In genomic region chr12:101939856-101940265, GRCh38 we compare ENCODE assay signal across 8 cellular contexts.
DNase-seq lines count a peak whose midpoint lies in the region; ATAC-seq and TF ChIP-seq lines count a peak whose summit lies in the region.

No MANE protein-coding gene starts in this region.

- ATAC-seq in RWPE2 (ENCODE audit: low read depth) (peak; percentile 29; the same call in 1 of the 3 replicates), Right ventricle myocardium superior (ENCODE audit: poor library complexity) (peak; percentile 71), GM21717 (IDR thresholded peaks at IDR 0.05; ENCODE audit: unreplicated experiment) (no peak)

- H3K27me3 ChIP-seq in RWPE2 (ENCODE audit: insufficient read depth, poor library complexity, severe bottlenecking) = no peaks in the 10 kb centered on the region

- H3K36me3 Mint-ChIP-seq in activated naive CD4-positive, alpha-beta T cell treated with anti-CD3 and anti-CD28 coated beads for 36 hours (ENCODE audit: low read depth) = no peaks in the 10 kb centered on the region

- peak; percentile 3 for DNase-seq in NK-92 treated with Interleukin-12 subunit alpha and Interleukin-12 subunit beta, amount 100 ng/mL, for 24 hours (lab: John Stamatoyannopoulos, UW)
- DNase-seq in NK-92 (lab: John Stamatoyannopoulos, UW; ENCODE audit: unreplicated experiment) = no peak
- peak; percentile 63 for DNase-seq in LHCN-M2 (ENCODE audit: low read depth)
- no peak for DNase-seq in RWPE2 (ENCODE audit: low spot score)
- peak; percentile 73 for DNase-seq in activated naive CD4-positive, alpha-beta T cell treated with anti-CD3 and anti-CD28 coated beads for 36 hours
- DNase-seq in Right ventricle myocardium superior = no peak
- peak; percentile 16 for DNase-seq in putamen (ENCODE audit: low spot score)

- TF ChIP-seq CTCF in RWPE2 (IDR thresholded peaks at IDR 0.05; ENCODE audit: poor library complexity, severe bottlenecking) = peak; percentile 88

- peaks cover 16% of the 10 kb centered on the region for H3K4me1 ChIP-seq in RWPE2 (ENCODE audit: insufficient read depth, poor library complexity, severe bottlenecking)

- no peak overlapping the region for H3K4me3 ChIP-seq in RWPE2 (ENCODE audit: severe bottlenecking)

- intact Hi-C loops in activated naive CD4-positive, alpha-beta T cell treated with anti-CD3 and anti-CD28 coated beads for 36 hours (cut with micrococcal nuclease) = loop anchor here (1.0 to 10.0 kb wide), 10 partner anchors 180 to 1608 kb away; partner anchors contain the start of genes NUP37, PARPBP and PMCH
- intact Hi-C loops in Right ventricle myocardium superior (cut with DNase I) = no loop called here

- no peak overlapping the region for H3K27ac ChIP-seq in RWPE2 (ENCODE audit: poor library complexity, severe bottlenecking)

- no peaks in the 10 kb centered on the region for H3K36me3 ChIP-seq in RWPE2 (ENCODE audit: low read depth)

- H3K9me3 Mint-ChIP-seq in activated naive CD4-positive, alpha-beta T cell treated with anti-CD3 and anti-CD28 coated beads for 36 hours = no peaks in the 10 kb centered on the region

- no peak overlapping the region for H3K27ac Mint-ChIP-seq in activated naive CD4-positive, alpha-beta T cell treated with anti-CD3 and anti-CD28 coated beads for 36 hours

- no peak overlapping the region for H3K4me3 Mint-ChIP-seq in activated naive CD4-positive, alpha-beta T cell treated with anti-CD3 and anti-CD28 coated beads for 36 hours

- H3K9me3 ChIP-seq in RWPE2 (ENCODE audit: severe bottlenecking) = no peaks in the 10 kb centered on the region

- peaks cover 18% of the 10 kb centered on the region for H3K27me3 Mint-ChIP-seq in activated naive CD4-positive, alpha-beta T cell treated with anti-CD3 and anti-CD28 coated beads for 36 hours (ENCODE audit: low read depth)

- peaks cover 9% of the 10 kb centered on the region for H3K4me1 Mint-ChIP-seq in activated naive CD4-positive, alpha-beta T cell treated with anti-CD3 and anti-CD28 coated beads for 36 hours (ENCODE audit: low read depth)

- CTCF ChIA-PET in activated naive CD4-positive, alpha-beta T cell treated with anti-CD3 and anti-CD28 coated beads for 36 hours (lab: Charles Lee) = interaction anchor here (0.6 to 2.1 kb wide), 7 partner anchors 20 to 830 kb away, joined by 3 to 12 read pairs (median 4); no protein-coding TSS in a partner anchor

Comparison
In these comparisons a context has a peak if more than half of its experiments do, and no peak if none do; other contexts are left out.
1. DNase-seq: peak in NK-92 treated with Interleukin-12 subunit alpha and Interleukin-12 subunit beta, amount 100 ng/mL, for 24 hours (single experiment), LHCN-M2 (single experiment), activated naive CD4-positive, alpha-beta T cell treated with anti-CD3 and anti-CD28 coated beads for 36 hours (single experiment) and putamen (single experiment); none in NK-92 (single experiment), RWPE2 (single experiment) and Right ventricle myocardium superior (single experiment).